ENCODE assay signal across 16 cellular contexts in genomic region chr14:96754162-96754844, GRCh38. TPM values are rescaled to one million over a fixed set of nuclear protein-coding genes. Genes with fewer than 3 reads are reported as not detected.
DNase-seq lines count a peak whose midpoint lies in the region; FAIRE-seq and TF ChIP-seq lines count a peak whose summit lies in the region.
"Had no signal": no experiment of that assay in that cellular context is flagged by ENCODE, and none has a peak within 500 bp of the region (broad histone marks: within the 10 kb centered on the region; RNA-seq: fewer than 3 reads in every experiment).

No MANE protein-coding gene starts in this region.

- H3K9me3 ChIP-seq in Peyer's patch, result no peaks in the 10 kb centered on the region

- FAIRE-seq in H54 (lab: Jason Lieb, UNC), result peak; percentile 33

- TF ChIP-seq CTCF in AG10803 (conservative IDR thresholded peaks at IDR 0.05; ENCODE audit: low read length) (no peak), Peyer's patch (IDR thresholded peaks at IDR 0.05) (no peak)

- no peaks in the 10 kb centered on the region for H3K36me3 ChIP-seq in Peyer's patch
- H3K36me3 ChIP-seq: brain microvascular endothelial cell had no signal

- H3K27ac ChIP-seq in Peyer's patch, result no peak overlapping the region
- H3K27ac ChIP-seq: brain microvascular endothelial cell, parathyroid adenoma, VCaP had no signal

- DNase-seq in AG10803 (ENCODE audit: low read depth) (peak; percentile 4), H54 (ENCODE audit: insufficient read length, low spot score) (peak; percentile 38), SW480 (ENCODE audit: low spot score) (peak; percentile 28), glomerular visceral epithelial cell (ENCODE audit: extremely low spot score) (peak; percentile 13), activated gamma-delta T cell (lab: John Stamatoyannopoulos, UW) (no peak), medulla oblongata (ENCODE audit: extremely low spot score) (no peak), Peyer's patch (no peak), NCI-H1436 (lab: John Stamatoyannopoulos, UW) (no peak)
- DNase-seq: activated naive CD8-positive, alpha-beta T cell treated with anti-CD3 and anti-CD28 coated beads for 36 hours; brain microvascular endothelial cell; left ventricle myocardium superior; SHP77 treated with DMSO at 0.1 percent for 48 hours; stimulated activated CD4-positive, alpha-beta T cell treated with anti-CD3 and anti-CD28 coated beads, Interleukin-1b, Interleukin-23, amount 100 ng/mL, for 48 hours; stimulated activated naive CD8-positive, alpha-beta T cell treated with anti-CD3 and anti-CD28 coated beads, Interleukin-15, amount 100 ng/mL, for 72 hours had no signal

- H3K4me3 ChIP-seq in AG10803 (ENCODE audit: low read length) (no peak overlapping the region), Peyer's patch (no peak overlapping the region)

- no peaks in the 10 kb centered on the region for H3K27me3 ChIP-seq in Peyer's patch
- H3K27me3 ChIP-seq: brain microvascular endothelial cell had no signal

- no peak for TF ChIP-seq POLR2A in H54 (IDR thresholded peaks at IDR 0.05; ENCODE audit: low read depth, low read length)
- TF ChIP-seq POLR2A in Peyer's patch (IDR thresholded peaks at IDR 0.05), result no peak

- no peaks in the 10 kb centered on the region for H3K4me1 ChIP-seq in Peyer's patch
- H3K4me1 ChIP-seq: parathyroid adenoma had no signal

RNA-seq across cellular contexts. Expression of gene VRK1, which starts 42.9 kb away (rescaled TPM):
- total RNA-seq in Peyer's patch, result 10 to 100 TPM in 1 of 4 donors, 1 to 10 TPM in 3; 6.6 to 54.5 (median 8.3) TPM

Comparison
In these comparisons a context has a peak if more than half of its experiments do, and no peak if none do; other contexts are left out.
1. DNase-seq: peak in AG10803 (single experiment), H54 (single experiment), SW480 (single experiment) and glomerular visceral epithelial cell (single experiment); none in activated gamma-delta T cell (single experiment), medulla oblongata (single experiment), Peyer's patch (0 of 3) and NCI-H1436 (single experiment).